In the genomic region with DNA sequence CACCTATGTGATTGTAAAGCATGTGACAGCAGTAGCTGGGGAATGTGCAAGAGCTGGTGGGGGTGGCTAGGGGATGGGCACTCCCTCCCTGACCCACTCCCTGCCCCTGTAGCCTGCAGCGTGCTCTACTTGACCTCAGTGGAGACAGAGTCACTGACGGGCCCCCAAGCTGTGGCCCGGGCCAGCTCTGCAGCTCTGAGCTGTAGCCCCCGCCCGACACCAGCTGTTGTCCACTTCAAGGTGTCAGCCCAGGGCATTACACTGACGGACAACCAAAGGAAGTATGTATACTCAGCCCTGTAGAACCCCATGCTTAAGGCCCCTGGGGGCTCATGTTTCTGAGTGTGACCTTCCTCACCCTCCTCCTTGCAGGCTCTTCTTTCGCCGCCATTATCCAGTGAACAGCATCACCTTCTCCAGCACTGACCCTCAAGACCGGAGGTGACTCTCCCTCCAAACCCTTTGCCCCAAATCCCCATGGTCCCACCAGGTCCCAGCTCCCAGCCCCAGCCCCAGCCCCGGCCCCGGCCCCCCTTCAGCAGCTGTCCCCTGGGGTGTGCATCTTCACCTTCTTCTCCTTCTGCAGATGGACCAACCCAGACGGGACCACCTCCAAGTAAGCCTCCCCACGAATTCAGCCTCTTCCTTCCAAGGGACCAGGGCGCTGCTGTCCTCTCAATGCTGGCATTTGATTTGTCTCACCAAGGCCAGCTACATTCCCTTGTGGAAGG, we compare ENCODE assay signal across 18 cellular contexts. TPM values are rescaled to one million over a fixed set of nuclear protein-coding genes. Genes with fewer than 3 reads are reported as not detected.
DNase-seq lines count a peak whose midpoint lies in the region; ATAC-seq, FAIRE-seq and TF ChIP-seq lines count a peak whose summit lies in the region.
"Had no signal": no experiment of that assay in that cellular context is flagged by ENCODE, and none has a peak within 500 bp of the region (broad histone marks: within the 10 kb centered on the region; RNA-seq: fewer than 3 reads in every experiment).

No MANE protein-coding gene starts in this region.

- BruUV-seq in endothelial cell of umbilical vein (replicated peaks; lab: Mats Ljungman, UMichigan) = no TSS peak

- ATAC-seq in activated CD4-positive, alpha-beta T cell treated with anti-CD3 and anti-CD28 coated beads for 36 hours = no peak
- no peak for ATAC-seq in activated naive CD4-positive, alpha-beta T cell treated with anti-CD3 and anti-CD28 coated beads, Interleukin-2, amount 50 U/mL, for 72 hours

- no peak overlapping the region for H3K4me3 Mint-ChIP-seq in activated CD4-positive, alpha-beta T cell treated with anti-CD3 and anti-CD28 coated beads for 36 hours
- H3K4me3 Mint-ChIP-seq: central memory CD8-positive, alpha-beta T cell had no signal

- 66 to 75% methylated on average over 14 of the region's 14 CpGs for WGBS in testis, 2 donors

- H3K27ac Mint-ChIP-seq in activated CD4-positive, alpha-beta T cell treated with anti-CD3 and anti-CD28 coated beads for 36 hours = no peak overlapping the region
- no peak overlapping the region for H3K27ac Mint-ChIP-seq in activated naive CD4-positive, alpha-beta T cell treated with anti-CD3 and anti-CD28 coated beads, Interleukin-2, amount 50 U/mL, for 72 hours

- H3K4me3 ChIP-seq in endothelial cell of umbilical vein (replicated peaks in 1 of 3; ENCODE audit: insufficient read depth in 1 of 3, low read depth in 1 of 3, low read length in 3 of 3) (no peak overlapping the region), testis (no peak overlapping the region)
- H3K4me3 ChIP-seq: HAP-1 had no signal

- H3K27me3 ChIP-seq in endothelial cell of umbilical vein (ENCODE audit: control insufficient read depth in 2 of 2, insufficient read depth in 2 of 2, low read length in 2 of 2) = no peaks in the 10 kb centered on the region
- no peaks in the 10 kb centered on the region for H3K27me3 ChIP-seq in testis

- no peak overlapping the region for H3K9ac ChIP-seq in endothelial cell of umbilical vein (replicated peaks; ENCODE audit: extremely low read depth, insufficient read depth, low read length)
- H3K9ac ChIP-seq: KMS-11 had no signal

- peaks cover 32% of the 10 kb centered on the region for H3K4me1 ChIP-seq in endothelial cell of umbilical vein (ENCODE audit: control insufficient read depth, extremely low read depth, insufficient read depth, low read length)
- peaks cover 72% of the 10 kb centered on the region for H3K4me1 ChIP-seq in testis
- H3K4me1 ChIP-seq: HAP-1 had no signal

- H3K36me3 ChIP-seq in endothelial cell of umbilical vein (ENCODE audit: control insufficient read depth in 2 of 2, extremely low read depth in 1 of 2, insufficient read depth in 2 of 2, low read length in 2 of 2) (peaks cover 5 to 38% of the 10 kb centered on the region in 2 experiments), testis (ENCODE audit: low read depth, missing control alignments) (no peaks in the 10 kb centered on the region)

- FAIRE-seq in endothelial cell of umbilical vein (lab: Jason Lieb, UNC) = no peak
- FAIRE-seq: GM18507 had no signal

- CTCF ChIA-PET in activated CD4-positive, alpha-beta T cell treated with anti-CD3 and anti-CD28 coated beads for 36 hours (lab: Charles Lee) = interaction anchor here (0.5 to 15.8 kb wide), 4 partner anchors 18 to 509 kb away, joined by 3 to 277 read pairs (median 80); a partner anchor contains a TSS
- CTCF ChIA-PET in endothelial cell of umbilical vein (lab: Charles Lee) = interaction anchor here (0.5 to 14.2 kb wide), 5 partner anchors 9 to 160 kb away, joined by 3 to 463 read pairs (median 45); a partner anchor contains a TSS

- H2AFZ ChIP-seq in endothelial cell of umbilical vein (ENCODE audit: low read depth, low read length) = no peak overlapping the region

- intact Hi-C loops in activated CD4-positive, alpha-beta T cell treated with anti-CD3 and anti-CD28 coated beads for 36 hours (cut with DNase I, micrococcal nuclease) = loop anchor here in 1 of 2 experiments (10.0 kb wide), 1 partner anchor 132 kb away; no protein-coding TSS in a partner anchor
- intact Hi-C loops in endothelial cell of umbilical vein (cut with micrococcal nuclease) = no loop called here
- intact Hi-C loops in testis (cut with DNase I; ENCODE audit: low total_unique reads) = no loop called here

- H3K36me3 Mint-ChIP-seq in activated CD4-positive, alpha-beta T cell treated with anti-CD3 and anti-CD28 coated beads for 36 hours (ENCODE audit: low read depth) = peaks cover 16% of the 10 kb centered on the region
- no peaks in the 10 kb centered on the region for H3K36me3 Mint-ChIP-seq in activated naive CD4-positive, alpha-beta T cell treated with anti-CD3 and anti-CD28 coated beads, Interleukin-2, amount 50 U/mL, for 72 hours

- peak; percentile 3 for DNase-seq in activated CD4-positive, alpha-beta T cell treated with anti-CD3 and anti-CD28 coated beads for 36 hours
- DNase-seq in activated CD4-positive, alpha-beta T cell treated with anti-CD3 and anti-CD28 coated beads for 48 hours = no peak
- DNase-seq in endothelial cell of umbilical vein (ENCODE audit: low read depth, low spot score) = no peak
- DNase-seq in myocyte (ENCODE audit: low read depth) = peak; percentile 66
- DNase-seq in testis = peak; percentile 12
- DNase-seq in dedifferentiated amniotic fluid mesenchymal stem cell (ENCODE audit: extremely low spot score) = no peak
- no peak for DNase-seq in substantia nigra (lab: John Stamatoyannopoulos, UW)
- no peak for DNase-seq in activated naive CD4-positive, alpha-beta T cell treated with anti-CD3 and anti-CD28 coated beads, Interleukin-2, amount 50 U/mL, for 72 hours (ENCODE audit: low spot score in 2 of 2)
- DNase-seq: activated CD4-positive, alpha-beta T cell treated with anti-CD3 and anti-CD28 coated beads, Interleukin-2, amount 50 U/mL, for 1 hour; activated gamma-delta T cell treated with Interleukin-2 at 50 U/mL for 16 hours; GDM1; stimulated activated naive CD4-positive, alpha-beta T cell treated with Interleukin-2 at 50 U/mL for 16 hours had no signal

- H3K4me1 Mint-ChIP-seq in activated CD4-positive, alpha-beta T cell treated with anti-CD3 and anti-CD28 coated beads for 36 hours = peaks cover 7% of the 10 kb centered on the region

- H3K27me3 Mint-ChIP-seq in activated CD4-positive, alpha-beta T cell treated with anti-CD3 and anti-CD28 coated beads for 36 hours = no peaks in the 10 kb centered on the region
- H3K27me3 Mint-ChIP-seq: central memory CD8-positive, alpha-beta T cell had no signal

- no peaks in the 10 kb centered on the region for H4K20me1 ChIP-seq in endothelial cell of umbilical vein (replicated peaks; ENCODE audit: control insufficient read depth, extremely low read depth, insufficient read depth, low read length)

- TF ChIP-seq POLR2A in endothelial cell of umbilical vein (IDR thresholded peaks at IDR 0.05; ENCODE audit: low read depth, low read length) = peak; percentile 64
- no peak for TF ChIP-seq POLR2A in testis (IDR thresholded peaks at IDR 0.05)

- dilution Hi-C loops in endothelial cell of umbilical vein (cut with MboI; ENCODE audit: extremely low pct_ligation_motif_present, low sequenced_read_pairs) = no loop called here

- TF ChIP-seq CTCF in endothelial cell of umbilical vein (IDR thresholded peaks at IDR 0.05; ENCODE audit: extremely low read depth in 1 of 2, insufficient read depth in 1 of 2, low read depth in 1 of 2, low read length in 2 of 2) (no peak), testis (IDR thresholded peaks at IDR 0.05) (no peak)

- no peaks in the 10 kb centered on the region for H3K9me1 ChIP-seq in endothelial cell of umbilical vein (replicated peaks; ENCODE audit: control insufficient read depth, extremely low read depth, insufficient read depth, low read length)

- H3K9me3 Mint-ChIP-seq in activated CD4-positive, alpha-beta T cell treated with anti-CD3 and anti-CD28 coated beads for 36 hours (ENCODE audit: low read depth) = no peaks in the 10 kb centered on the region
- no peaks in the 10 kb centered on the region for H3K9me3 Mint-ChIP-seq in activated naive CD4-positive, alpha-beta T cell treated with anti-CD3 and anti-CD28 coated beads, Interleukin-2, amount 50 U/mL, for 72 hours
- H3K9me3 Mint-ChIP-seq: central memory CD8-positive, alpha-beta T cell had no signal

- H3K4me2 ChIP-seq in endothelial cell of umbilical vein (ENCODE audit: insufficient read depth, low read length) = no peak overlapping the region
- H3K4me2 ChIP-seq: KMS-11 had no signal

- no peaks in the 10 kb centered on the region for H3K79me2 ChIP-seq in endothelial cell of umbilical vein (ENCODE audit: control insufficient read depth, insufficient read depth, low read length)

- POLR2A ChIA-PET in activated CD4-positive, alpha-beta T cell treated with anti-CD3 and anti-CD28 coated beads for 36 hours (lab: Charles Lee) = no interaction called here
- POLR2A ChIA-PET in endothelial cell of umbilical vein (lab: Charles Lee) = no interaction called here

- H3K27ac ChIP-seq in endothelial cell of umbilical vein (ENCODE audit: insufficient read depth, low read depth, low read length) (no peak overlapping the region), testis (peak overlapping the region; percentile 4 to 86), substantia nigra (ENCODE audit: low read depth, low read length, poor library complexity, severe bottlenecking) (no peak overlapping the region)
- H3K27ac ChIP-seq: KMS-11 had no signal

- H3K9me3 ChIP-seq in endothelial cell of umbilical vein (replicated peaks; ENCODE audit: control insufficient read depth, insufficient read depth, low read length) = no peaks in the 10 kb centered on the region
- H3K9me3 ChIP-seq in testis = no peaks in the 10 kb centered on the region
- H3K9me3 ChIP-seq: HAP-1 had no signal

RNA-seq across cellular contexts. Expression of a gene that starts 13.3 kb away (rescaled TPM):
- total RNA-seq in activated CD4-positive, alpha-beta T cell treated with anti-CD3 and anti-CD28 coated beads for 36 hours = 1 to 10 TPM in 1 of 2 experiments, under 1 TPM in 1; 0.77 to 2.4 TPM
- total RNA-seq in endothelial cell of umbilical vein (106 and 119 TPM in 2 replicates), myocyte (43.8 and 59.8 TPM in 2 replicates), testis (100 to 1,000 TPM; 108 to 138 TPM)
- polyA plus RNA-seq in endothelial cell of umbilical vein (84.5 and 119 TPM in 2 replicates), testis (ENCODE audit: insufficient read depth, low read depth, low replicate concordance) (47.0 TPM)
- polyA plus RNA-seq in endothelial cell of umbilical vein (2011; cell fraction: cytosol; rRNA removed) = 49.3 and 62.6 TPM in 2 replicates
- 356 and 431 TPM in 2 replicates for polyA plus RNA-seq in endothelial cell of umbilical vein (2011; cell fraction: nucleus; rRNA removed)
- polyA plus RNA-seq in endothelial cell of umbilical vein (2012) = 32.4 and 40.1 TPM in 2 replicates
- polyA minus RNA-seq in endothelial cell of umbilical vein = 104 and 105 TPM in 2 replicates
- 8.6 TPM for polyA minus RNA-seq in endothelial cell of umbilical vein (2011; cell fraction: cytosol; rRNA and poly(A)+ RNA removed)
- 163 and 183 TPM in 2 replicates for polyA minus RNA-seq in endothelial cell of umbilical vein (2011; cell fraction: nucleus; rRNA and poly(A)+ RNA removed)
- polyA plus RNA-seq in myocyte (2012) = 43.4 TPM
- total RNA-seq in activated naive CD4-positive, alpha-beta T cell treated with anti-CD3 and anti-CD28 coated beads, Interleukin-2, amount 50 U/mL, for 72 hours = 1 to 10 TPM; 1.2 to 2.1 TPM

RNA-seq across cellular contexts. Expression of a gene that starts 16.0 kb away (rescaled TPM):
- 10 to 100 TPM; 13.7 to 18.2 TPM for total RNA-seq in activated CD4-positive, alpha-beta T cell treated with anti-CD3 and anti-CD28 coated beads for 36 hours
- total RNA-seq in endothelial cell of umbilical vein (31.7 and 39.2 TPM in 2 replicates), myocyte (25.7 and 35.7 TPM in 2 replicates), testis (10 to 100 TPM; 27.7 to 29.5 TPM)
- polyA plus RNA-seq in endothelial cell of umbilical vein (38.6 and 39.6 TPM in 2 replicates), testis (ENCODE audit: insufficient read depth, low read depth, low replicate concordance) (29.5 TPM)
- 27.2 and 27.3 TPM in 2 replicates for polyA plus RNA-seq in endothelial cell of umbilical vein (2011; cell fraction: cytosol; rRNA removed)
- polyA plus RNA-seq in endothelial cell of umbilical vein (2011; cell fraction: nucleus; rRNA removed) = 30.9 and 32.1 TPM in 2 replicates
- 27.6 and 35.4 TPM in 2 replicates for polyA plus RNA-seq in endothelial cell of umbilical vein (2012)
- 41.8 and 45.3 TPM in 2 replicates for polyA minus RNA-seq in endothelial cell of umbilical vein
- 28.4 TPM for polyA minus RNA-seq in endothelial cell of umbilical vein (2011; cell fraction: cytosol; rRNA and poly(A)+ RNA removed)
- 13.6 and 18.1 TPM in 2 replicates for polyA minus RNA-seq in endothelial cell of umbilical vein (2011; cell fraction: nucleus; rRNA and poly(A)+ RNA removed)
- polyA plus RNA-seq in myocyte (2012) = 60.9 TPM
- total RNA-seq in activated naive CD4-positive, alpha-beta T cell treated with anti-CD3 and anti-CD28 coated beads, Interleukin-2, amount 50 U/mL, for 72 hours = 10 to 100 TPM; 19.2 to 22.2 TPM

RNA-seq across cellular contexts. Expression of a gene that starts 34.3 kb away (rescaled TPM):
- total RNA-seq in activated CD4-positive, alpha-beta T cell treated with anti-CD3 and anti-CD28 coated beads for 36 hours = 1 to 10 TPM; 1.3 to 2.4 TPM
- total RNA-seq in endothelial cell of umbilical vein (11.6 and 14.1 TPM in 2 replicates), myocyte (42.5 and 49.8 TPM in 2 replicates), testis (100 to 1,000 TPM; 121 to 261 TPM)
- polyA plus RNA-seq in endothelial cell of umbilical vein (18.2 TPM in 2 replicates), testis (ENCODE audit: insufficient read depth, low read depth, low replicate concordance) (185 TPM)
- polyA plus RNA-seq in endothelial cell of umbilical vein (2011; cell fraction: cytosol; rRNA removed) = 13.8 and 17.0 TPM in 2 replicates
- polyA plus RNA-seq in endothelial cell of umbilical vein (2011; cell fraction: nucleus; rRNA removed) = 4.4 and 4.9 TPM in 2 replicates
- 8.8 and 16.2 TPM in 2 replicates for polyA plus RNA-seq in endothelial cell of umbilical vein (2012)
- polyA minus RNA-seq in endothelial cell of umbilical vein = 4.0 and 11.3 TPM in 2 replicates
- polyA minus RNA-seq in endothelial cell of umbilical vein (2011; cell fraction: cytosol; rRNA and poly(A)+ RNA removed) = 25.2 TPM
- 1.4 and 1.6 TPM in 2 replicates for polyA minus RNA-seq in endothelial cell of umbilical vein (2011; cell fraction: nucleus; rRNA and poly(A)+ RNA removed)
- 17.4 TPM for polyA plus RNA-seq in myocyte (2012)
- 1 to 10 TPM; 1.5 to 3.6 TPM for total RNA-seq in activated naive CD4-positive, alpha-beta T cell treated with anti-CD3 and anti-CD28 coated beads, Interleukin-2, amount 50 U/mL, for 72 hours

RNA-seq across cellular contexts. Expression of a gene that starts 40.1 kb away (rescaled TPM):
- under 1 TPM; 0.57 to 0.79 TPM for total RNA-seq in activated CD4-positive, alpha-beta T cell treated with anti-CD3 and anti-CD28 coated beads for 36 hours
- total RNA-seq in endothelial cell of umbilical vein (not detected in 2 replicates), myocyte (not detected in 2 replicates), testis (under 1 TPM in 1 of 2 donors, not detected in 1; 0.19 TPM)
- polyA plus RNA-seq in endothelial cell of umbilical vein (not detected in 2 replicates), testis (ENCODE audit: insufficient read depth, low read depth, low replicate concordance) (0.25 TPM)
- not detected in 2 replicates for polyA plus RNA-seq in endothelial cell of umbilical vein (2011; cell fraction: cytosol; rRNA removed)
- not detected in 2 replicates for polyA plus RNA-seq in endothelial cell of umbilical vein (2011; cell fraction: nucleus; rRNA removed)
- not detected in 2 replicates for polyA plus RNA-seq in endothelial cell of umbilical vein (2012)
- polyA minus RNA-seq in endothelial cell of umbilical vein = not detected in 2 replicates
- not detected for polyA minus RNA-seq in endothelial cell of umbilical vein (2011; cell fraction: cytosol; rRNA and poly(A)+ RNA removed)
- not detected in 2 replicates for polyA minus RNA-seq in endothelial cell of umbilical vein (2011; cell fraction: nucleus; rRNA and poly(A)+ RNA removed)
- polyA plus RNA-seq in myocyte (2012) = not detected
- total RNA-seq in activated naive CD4-positive, alpha-beta T cell treated with anti-CD3 and anti-CD28 coated beads, Interleukin-2, amount 50 U/mL, for 72 hours = under 1 TPM; 0.35 to 0.59 TPM
- total RNA-seq: A172, renal cortical epithelial cell had no signal

RNA-seq across cellular contexts. Expression of a gene that starts 56.9 kb away (rescaled TPM):
- total RNA-seq in activated CD4-positive, alpha-beta T cell treated with anti-CD3 and anti-CD28 coated beads for 36 hours = 100 to 1,000 TPM; 698 to 781 TPM
- 372 and 382 TPM in 2 replicates for total RNA-seq in endothelial cell of umbilical vein
- 169 and 233 TPM in 2 replicates for polyA plus RNA-seq in endothelial cell of umbilical vein
- polyA plus RNA-seq in endothelial cell of umbilical vein (2011; cell fraction: cytosol; rRNA removed) = 339 and 375 TPM in 2 replicates
- polyA plus RNA-seq in endothelial cell of umbilical vein (2011; cell fraction: nucleus; rRNA removed) = 236 and 267 TPM in 2 replicates
- polyA plus RNA-seq in endothelial cell of umbilical vein (2012) = 268 and 415 TPM in 2 replicates
- polyA minus RNA-seq in endothelial cell of umbilical vein = 718 and 745 TPM in 2 replicates
- polyA minus RNA-seq in endothelial cell of umbilical vein (2011; cell fraction: cytosol; rRNA and poly(A)+ RNA removed) = 585 TPM
- polyA minus RNA-seq in endothelial cell of umbilical vein (2011; cell fraction: nucleus; rRNA and poly(A)+ RNA removed) = 147 and 171 TPM in 2 replicates
- 494 and 561 TPM in 2 replicates for total RNA-seq in myocyte
- polyA plus RNA-seq in myocyte (2012) = 183 TPM
- 100 to 1,000 TPM; 219 to 305 TPM for total RNA-seq in testis
- 249 TPM for polyA plus RNA-seq in testis (ENCODE audit: insufficient read depth, low read depth, low replicate concordance)
- total RNA-seq in activated naive CD4-positive, alpha-beta T cell treated with anti-CD3 and anti-CD28 coated beads, Interleukin-2, amount 50 U/mL, for 72 hours = 1,000 to 10,000 TPM in 1 of 2 donors, 100 to 1,000 TPM in 1; 637 to 1,013 TPM

Comparison
In these comparisons a context has a peak if more than half of its experiments do, and no peak if none do; other contexts are left out.
1. DNase-seq: peak in activated CD4-positive, alpha-beta T cell treated with anti-CD3 and anti-CD28 coated beads for 36 hours (single experiment), myocyte (single experiment) and testis (single experiment); none in activated CD4-positive, alpha-beta T cell treated with anti-CD3 and anti-CD28 coated beads for 48 hours (single experiment), endothelial cell of umbilical vein (single experiment), dedifferentiated amniotic fluid mesenchymal stem cell (single experiment), substantia nigra (0 of 49) and activated naive CD4-positive, alpha-beta T cell treated with anti-CD3 and anti-CD28 coated beads, Interleukin-2, amount 50 U/mL, for 72 hours (0 of 2).
2. H3K27ac ChIP-seq: peak in testis (2 of 2); none in endothelial cell of umbilical vein (single experiment) and substantia nigra (single experiment).
3. RNA of a gene that starts 13.3 kb away (total RNA-seq): 108 to 138 TPM in testis, 106 to 119 TPM in endothelial cell of umbilical vein and 43.8 to 59.8 TPM in myocyte; 0.77 to 2.4 TPM in activated CD4-positive, alpha-beta T cell treated with anti-CD3 and anti-CD28 coated beads for 36 hours and 1.2 to 2.1 TPM in activated naive CD4-positive, alpha-beta T cell treated with anti-CD3 and anti-CD28 coated beads, Interleukin-2, amount 50 U/mL, for 72 hours; every median in the first group is over 10 times any median in the second.